Comparison of ENCODE assay signal across 15 cellular contexts in the genomic region with DNA sequence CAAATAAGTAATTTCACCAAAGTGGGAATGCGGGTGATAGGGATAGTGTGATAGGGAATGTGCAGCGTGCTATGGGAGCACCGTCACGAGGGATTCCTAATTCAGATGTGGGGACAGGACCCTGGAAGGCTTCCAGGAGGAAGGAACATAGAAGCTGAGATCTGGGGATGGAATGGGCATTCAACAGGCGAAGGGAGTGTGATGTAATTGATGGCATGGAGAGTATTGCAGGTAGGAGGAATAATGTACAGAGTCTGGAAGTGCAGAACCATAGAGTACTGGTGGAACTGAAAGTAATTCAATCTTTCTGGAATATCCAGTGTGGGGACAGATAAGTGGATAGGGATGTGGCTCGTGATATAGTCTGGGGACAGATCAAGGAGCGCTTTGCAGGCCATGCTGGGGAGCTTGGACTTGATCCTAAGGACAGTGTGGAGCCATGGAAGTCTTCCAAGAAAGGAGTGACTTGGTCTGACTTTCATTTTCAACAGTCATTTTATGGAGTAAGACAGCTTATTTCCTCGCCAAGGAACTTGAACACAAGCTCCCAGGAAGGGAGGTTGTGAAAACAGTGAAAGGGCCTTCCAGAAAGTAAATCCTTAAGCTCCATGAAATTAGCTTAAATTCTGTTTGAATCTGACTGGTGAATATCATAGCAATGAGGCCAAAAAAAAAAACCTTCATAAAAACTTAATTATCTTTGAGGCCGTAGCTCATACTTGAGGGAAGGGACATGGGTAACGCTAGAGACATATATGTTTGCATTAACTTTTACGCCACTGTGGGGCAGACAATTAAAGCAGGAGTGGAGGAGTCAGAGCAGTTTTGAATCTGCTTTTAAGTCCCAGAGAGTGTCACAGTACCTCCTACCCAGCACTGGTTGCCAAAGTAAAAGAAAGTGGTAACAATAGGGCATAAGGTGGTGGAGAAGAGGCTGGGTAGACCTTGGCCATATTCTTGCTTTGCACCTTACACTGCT. TPM values are rescaled to one million over a fixed set of nuclear protein-coding genes. Genes with fewer than 3 reads are reported as not detected.
A peak's percentile ranks its signal among the peaks of the same experiment; 100 is the strongest.
DNase-seq lines count a peak whose midpoint lies in the region; ATAC-seq, FAIRE-seq and TF ChIP-seq lines count a peak whose summit lies in the region.
"Had no signal": no experiment of that assay in that cellular context is flagged by ENCODE, and none has a peak within 500 bp of the region (broad histone marks: within the 10 kb centered on the region; RNA-seq: fewer than 3 reads in every experiment).

No MANE protein-coding gene starts in this region.

- no peak overlapping the region for H2BK20ac ChIP-seq in H1 (ENCODE audit: low read length)

- H3K9me3 ChIP-seq in right atrium auricular region (no peaks in the 10 kb centered on the region), H1 (ENCODE audit: insufficient read depth in 2 of 2, low read depth in 1 of 2, low read length in 1 of 2) (peaks cover 0 to 3% of the 10 kb centered on the region in 2 experiments; a peak in 1 of 4 replicates), muscle layer of colon (ENCODE audit: low read length) (no peaks in the 10 kb centered on the region), aorta (ENCODE audit: control insufficient read depth, low read length) (no peaks in the 10 kb centered on the region)

- no peak overlapping the region for H3K4me3 ChIP-seq in right atrium auricular region
- no peak overlapping the region for H3K4me3 ChIP-seq in H1 (ENCODE audit: extremely low read depth in 1 of 4, insufficient read depth in 2 of 4, low read depth in 3 of 4, low read length in 4 of 4)
- H3K4me3 ChIP-seq in muscle layer of colon (ENCODE audit: low read depth in 1 of 2, low read length in 2 of 2), result no peak overlapping the region
- no peak overlapping the region for H3K4me3 ChIP-seq in aorta (ENCODE audit: low read length in 2 of 2)

- peaks cover 5 to 9% of the 10 kb centered on the region in 2 experiments for H4K20me1 ChIP-seq in H1 (replicated peaks in 1 of 2; ENCODE audit: control insufficient read depth in 1 of 2, insufficient read depth in 2 of 2, low read length in 2 of 2)

- no peaks in the 10 kb centered on the region for H3K36me3 Mint-ChIP-seq in effector memory CD8-positive, alpha-beta T cell (ENCODE audit: insufficient read depth)

- TF ChIP-seq CTCF in right atrium auricular region (IDR thresholded peaks at IDR 0.05) (no peak), H1 (IDR thresholded peaks at IDR 0.05; ENCODE audit: control extremely low read depth in 1 of 3, insufficient read depth in 1 of 3, low read depth in 1 of 3, low read length in 3 of 3) (no peak)

- H3K27me3 Mint-ChIP-seq in effector memory CD8-positive, alpha-beta T cell, result peaks cover 7 to 41% of the 10 kb centered on the region in 2 donors

- H3K4me1 ChIP-seq in right atrium auricular region (peaks cover 0 to 30% of the 10 kb centered on the region in 2 donors), H1 (replicated peaks in 1 of 4; ENCODE audit: control insufficient read depth in 3 of 4, insufficient read depth in 4 of 4, low read length in 3 of 4) (peaks cover 4 to 15% (median 14%) of the 10 kb centered on the region in 4 experiments), muscle layer of colon (ENCODE audit: insufficient read depth, low read length) (peaks cover 68% of the 10 kb centered on the region), aorta (ENCODE audit: control insufficient read depth in 1 of 2, insufficient read depth in 2 of 2, low read length in 2 of 2) (peaks cover 7 to 15% of the 10 kb centered on the region in 2 donors)

- no peak overlapping the region for H4K91ac ChIP-seq in H1 (replicated peaks; ENCODE audit: insufficient read length, low read length)

- no peak overlapping the region for H3K4ac ChIP-seq in H1 (replicated peaks; ENCODE audit: insufficient read length, low read depth, low read length)

- 93% methylated on average over 11 of the region's 11 CpGs; no CpG with 5 or more reads in 1 of the 2 experiments for WGBS in H1 (ENCODE audit: extremely low coverage in 1 of 2, insufficient coverage in 1 of 2, insufficient read length in 1 of 2, insufficient replicate concordance in 2 of 2, low coverage in 1 of 2, low lambda C conversion rate in 2 of 2, missing lambda C conversion rate in 1 of 2), 2 experiments
- 32 to 34% methylated on average over 11 of the region's 11 CpGs for WGBS in aorta, 2 donors

- peak overlapping the region; percentile 5; the same call in 1 of the 2 replicates for H2AK5ac ChIP-seq in H1 (ENCODE audit: low read depth, low read length)

- no peak overlapping the region for H3K9ac ChIP-seq in H1 (replicated peaks in 1 of 4; ENCODE audit: extremely low read depth in 1 of 4, low read depth in 3 of 4, low read length in 3 of 4)
- H3K9ac ChIP-seq in muscle layer of colon (ENCODE audit: low read length), result peak overlapping the region; percentile 16

- TF ChIP-seq RAD21 in H1 (IDR thresholded peaks at IDR 0.05 in 1 of 2, conservative IDR thresholded peaks at IDR 0.05 in 1 of 2; ENCODE audit: low read depth in 2 of 2, low read length in 2 of 2), result no peak

- DNase-seq in Right ventricle myocardium inferior (ENCODE audit: missing footprints) (no peak), right atrium auricular region (ENCODE audit: low spot score) (no peak), H1 (ENCODE audit: low read depth in 1 of 2, low spot score in 2 of 2) (no peak), aorta (no peak), SHP77 (lab: John Stamatoyannopoulos, UW) (no peak), HEK293T (ENCODE audit: extremely low spot score) (no peak)
- DNase-seq in effector memory CD8-positive, alpha-beta T cell, result no peak
- DNase-seq: 8988T, anterior cingulate cortex, DND-41, MM.1S, PC-3 had no signal

- peaks cover 6% of the 10 kb centered on the region for H3K79me1 ChIP-seq in H1 (ENCODE audit: low read depth, low read length)

- no peak for TF ChIP-seq EP300 in H1 (IDR thresholded peaks at IDR 0.05; ENCODE audit: borderline replicate concordance in 1 of 2, low read depth in 2 of 2, low read length in 2 of 2)

- H3K23ac ChIP-seq in H1 (ENCODE audit: insufficient read length), result no peak overlapping the region

- H2BK15ac ChIP-seq in H1 (ENCODE audit: low read length), result no peak overlapping the region

- H2BK120ac ChIP-seq in H1 (replicated peaks; ENCODE audit: low read depth, low read length), result no peak overlapping the region

- H3K14ac ChIP-seq in H1 (ENCODE audit: insufficient read length), result no peak overlapping the region

- H4K5ac ChIP-seq in H1 (ENCODE audit: insufficient read length, low read depth, low read length), result no peak overlapping the region

- H3K4me1 Mint-ChIP-seq in effector memory CD8-positive, alpha-beta T cell (ENCODE audit: low read depth in 2 of 2), result no peaks in the 10 kb centered on the region

- peaks cover 24 to 100% of the 10 kb centered on the region in 2 experiments for H3K79me2 ChIP-seq in H1 (ENCODE audit: control insufficient read depth in 1 of 2, insufficient read depth in 2 of 2, low read length in 2 of 2)

- H2AFZ ChIP-seq in H1 (ENCODE audit: low read length), result no peak overlapping the region

- H3K27me3 ChIP-seq in right atrium auricular region (no peaks in the 10 kb centered on the region), H1 (replicated peaks in 1 of 4; ENCODE audit: control insufficient read depth in 3 of 4, extremely low read depth in 1 of 4, insufficient read depth in 3 of 4, low read length in 3 of 4) (no peaks in the 10 kb centered on the region), muscle layer of colon (ENCODE audit: control insufficient read depth in 1 of 2, insufficient read depth in 2 of 2, low read length in 2 of 2) (no peaks in the 10 kb centered on the region), aorta (ENCODE audit: control insufficient read depth in 1 of 2, insufficient read depth in 2 of 2, low read length in 1 of 2) (no peaks in the 10 kb centered on the region)

- intact Hi-C loops in Right ventricle myocardium inferior (cut with DNase I) (no loop called here), aorta (cut with DNase I) (no loop called here)

- no peak overlapping the region for H3K27ac Mint-ChIP-seq in effector memory CD8-positive, alpha-beta T cell

- peaks cover 0 to 3% of the 10 kb centered on the region in 2 donors for H3K9me3 Mint-ChIP-seq in effector memory CD8-positive, alpha-beta T cell

- no peak overlapping the region for H3K27ac ChIP-seq in right atrium auricular region
- H3K27ac ChIP-seq in H1 (ENCODE audit: low read depth, low read length), result no peak overlapping the region
- peak overlapping the region; percentile 12 for H3K27ac ChIP-seq in muscle layer of colon (ENCODE audit: low read depth, low read length)
- peak overlapping the region; percentile 59 to 69 for H3K27ac ChIP-seq in aorta (ENCODE audit: low read depth in 1 of 2, low read length in 2 of 2)

- no peak overlapping the region for H4K8ac ChIP-seq in H1 (ENCODE audit: extremely low read depth, insufficient read depth, low read length)

- H3K4me2 ChIP-seq in H1 (ENCODE audit: insufficient read depth in 1 of 2, low read depth in 2 of 2, low read length in 2 of 2), result no peak overlapping the region

- H3K36me3 ChIP-seq in right atrium auricular region, result no peaks in the 10 kb centered on the region
- no peaks in the 10 kb centered on the region; a peak in 1 of 8 replicates for H3K36me3 ChIP-seq in H1 (ENCODE audit: control insufficient read depth in 2 of 4, insufficient read depth in 4 of 4, low read length in 3 of 4)
- H3K36me3 ChIP-seq in muscle layer of colon (ENCODE audit: insufficient read depth, low read length), result no peaks in the 10 kb centered on the region
- no peaks in the 10 kb centered on the region for H3K36me3 ChIP-seq in aorta (ENCODE audit: control insufficient read depth in 1 of 2, insufficient read depth in 2 of 2, low read length in 1 of 2)

- peaks cover 3% of the 10 kb centered on the region; the same call in 1 of the 2 replicates for H3K23me2 ChIP-seq in H1 (ENCODE audit: low read depth, low read length)

- no peak for FAIRE-seq in H1 (lab: Jason Lieb, UNC)
- FAIRE-seq: GM18507, keratinocyte had no signal

- peak; percentile 79 for ATAC-seq in Right ventricle myocardium inferior
- ATAC-seq in aorta (ENCODE audit: low FRiP score), result peak; percentile 61
- no peak for ATAC-seq in effector memory CD8-positive, alpha-beta T cell (replicated peaks)
- ATAC-seq: PC-3 had no signal

- no peak overlapping the region for H2BK12ac ChIP-seq in H1 (ENCODE audit: low read depth, low read length)

- H3K56ac ChIP-seq in H1 (replicated peaks; ENCODE audit: insufficient read length, low read depth, low read length), result no peak overlapping the region

- H3K18ac ChIP-seq in H1 (ENCODE audit: extremely low read depth, low read length), result 0 out of 2 replicates have a peak overlapping the region, but pooled peaks have one; percentile 3

- no peak overlapping the region for H2BK5ac ChIP-seq in H1 (ENCODE audit: low read depth, low read length)

- CTCF ChIA-PET in H1 (lab: Charles Lee; ENCODE audit: partially characterized antibody) (interaction anchor here (0.8 to 2.2 kb wide), 4 partner anchors 14 to 89 kb away, joined by 3 to 8 read pairs (median 4); no protein-coding TSS in a partner anchor), HEK293T (lab: Yijun Ruan, JAX) (interaction anchor here (0.7 to 1.6 kb wide), 4 partner anchors 8 to 55 kb away, joined by 3 to 5 read pairs (median 3); no protein-coding TSS in a partner anchor)

- no peak for TF ChIP-seq POLR2A in H1 (IDR thresholded peaks at IDR 0.05; ENCODE audit: control extremely low read depth in 1 of 2, low read depth in 2 of 2, low read length in 2 of 2)

- H3K4me3 Mint-ChIP-seq in effector memory CD8-positive, alpha-beta T cell, result no peak overlapping the region

- POLR2A ChIA-PET in H1 (lab: Charles Lee; ENCODE audit: partially characterized antibody), result interaction anchor here (0.7 to 3.1 kb wide), 3 partner anchors 12 to 16 kb away, joined by 3 to 9 read pairs (median 5); no protein-coding TSS in a partner anchor
- POLR2A ChIA-PET in HEK293T (lab: Yijun Ruan, JAX), result no interaction called here

RNA-seq across cellular contexts. Expression of a gene that starts 55.8 kb away (rescaled TPM):
- total RNA-seq in Right ventricle myocardium inferior, result 8.4 TPM
- 10 to 100 TPM; 12.9 to 40.8 TPM for total RNA-seq in right atrium auricular region
- 70.3 and 73.6 TPM in 2 replicates for total RNA-seq in H1 (2021; fragmentation: NEBNext Ultra II Directional; extraction: Animal tissue kit (Norgen Biotek cat#: 25700))
- 27.5 and 33.6 TPM in 2 replicates for polyA plus RNA-seq in H1 (2011; rRNA removed)
- 31.7 TPM for polyA plus RNA-seq in H1 (2011; cell fraction: cytosol; rRNA removed)
- polyA plus RNA-seq in H1 (2011; cell fraction: nucleus; rRNA removed), result 72.5 TPM
- 31.8 to 40.7 TPM (median 40.1 TPM) in 4 replicates for polyA plus RNA-seq in H1 (2012, experiment 1 of 2)
- polyA plus RNA-seq in H1 (2012, experiment 2 of 2), result 4.2 TPM
- 68.4 TPM for polyA plus RNA-seq in H1 (2013, experiment 1 of 2)
- 76.5 TPM for polyA plus RNA-seq in H1 (2013, experiment 2 of 2)
- polyA minus RNA-seq in H1 (2011; rRNA and poly(A)+ RNA removed), result 186 and 264 TPM in 2 replicates
- polyA minus RNA-seq in H1 (2011; cell fraction: cytosol; rRNA and poly(A)+ RNA removed), result 54.3 TPM
- 152 TPM for polyA minus RNA-seq in H1 (2011; cell fraction: nucleus; rRNA and poly(A)+ RNA removed)
- 10 to 100 TPM; 18.7 to 30.9 TPM for total RNA-seq in aorta
- polyA plus RNA-seq in aorta, result 1 to 10 TPM; 4.0 to 4.2 TPM

Comparison
In these comparisons a context has a peak if more than half of its experiments do, and no peak if none do; other contexts are left out.
1. H3K27ac ChIP-seq: peak in muscle layer of colon (single experiment) and aorta (2 of 2); none in right atrium auricular region (0 of 2) and H1 (single experiment).